Comparison of ENCODE assay signal across 8 cellular contexts in genomic region chr9:69758001-69758730, GRCh38. TPM values are rescaled to one million over a fixed set of nuclear protein-coding genes. Genes with fewer than 3 reads are reported as not detected.
DNase-seq lines count a peak whose midpoint lies in the region; ATAC-seq, FAIRE-seq and TF ChIP-seq lines count a peak whose summit lies in the region.

No MANE protein-coding gene starts in this region.

- peak; percentile 84 for FAIRE-seq in D721Med (lab: Jason Lieb, UNC)

- peak overlapping the region; percentile 96 for H3K4me3 Mint-ChIP-seq in activated naive CD8-positive, alpha-beta T cell treated with anti-CD3 and anti-CD28 coated beads, Interleukin-2, amount 10 ng/mL, durations not matched to agents 7 days and 5 days

- H3K4me1 Mint-ChIP-seq in activated naive CD8-positive, alpha-beta T cell treated with anti-CD3 and anti-CD28 coated beads, Interleukin-2, amount 10 ng/mL, durations not matched to agents 7 days and 5 days: peaks cover 20% of the 10 kb centered on the region

- H3K4me1 ChIP-seq in lower lobe of right lung: peaks cover 27% of the 10 kb centered on the region

- no peaks in the 10 kb centered on the region for H3K27me3 Mint-ChIP-seq in activated naive CD8-positive, alpha-beta T cell treated with anti-CD3 and anti-CD28 coated beads, Interleukin-2, amount 10 ng/mL, durations not matched to agents 7 days and 5 days

- intact Hi-C loops in lower lobe of right lung (cut with DNase I): no loop called here

- no peak overlapping the region for H3K27ac ChIP-seq in lower lobe of right lung

- ATAC-seq in activated naive CD8-positive, alpha-beta T cell treated with anti-CD3 and anti-CD28 coated beads, Interleukin-2, amount 10 ng/mL, durations not matched to agents 7 days and 5 days (ENCODE audit: low read depth): no peak
- no peak for ATAC-seq in lower lobe of right lung
- ATAC-seq in HG03354 (IDR thresholded peaks at IDR 0.05; ENCODE audit: poor library complexity, severe bottlenecking, unreplicated experiment): no peak
- ATAC-seq in HG03565 (IDR thresholded peaks at IDR 0.05; ENCODE audit: unreplicated experiment): no peak

- H3K9me3 Mint-ChIP-seq in activated naive CD8-positive, alpha-beta T cell treated with anti-CD3 and anti-CD28 coated beads, Interleukin-2, amount 10 ng/mL, durations not matched to agents 7 days and 5 days: no peaks in the 10 kb centered on the region

- H3K36me3 ChIP-seq in lower lobe of right lung: no peaks in the 10 kb centered on the region

- H3K9me3 ChIP-seq in lower lobe of right lung: no peaks in the 10 kb centered on the region

- H3K27me3 ChIP-seq in lower lobe of right lung (ENCODE audit: low read depth): no peaks in the 10 kb centered on the region

- DNase-seq in D721Med (ENCODE audit: insufficient read length, low spot score) (no peak), LNCaP clone FGC (ENCODE audit: low read depth) (no peak), lower lobe of right lung (no peak), UCSD-AML1 (lab: John Stamatoyannopoulos, UW; ENCODE audit: unreplicated experiment) (no peak), inferior parietal cortex (ENCODE audit: extremely low spot score) (no peak)
- DNase-seq in activated naive CD8-positive, alpha-beta T cell treated with anti-CD3 and anti-CD28 coated beads, Interleukin-2, amount 10 ng/mL, durations not matched to agents 7 days and 5 days: no peak

- H3K36me3 Mint-ChIP-seq in activated naive CD8-positive, alpha-beta T cell treated with anti-CD3 and anti-CD28 coated beads, Interleukin-2, amount 10 ng/mL, durations not matched to agents 7 days and 5 days: peaks cover 12% of the 10 kb centered on the region

- peak overlapping the region; percentile 70 for H3K4me3 ChIP-seq in LNCaP clone FGC (ENCODE audit: low read depth, low read length)
- H3K4me3 ChIP-seq in lower lobe of right lung: peak overlapping the region; percentile 85

- TF ChIP-seq CTCF in D721Med (IDR thresholded peaks at IDR 0.05; ENCODE audit: insufficient read depth, missing control alignments) (no peak), LNCaP clone FGC (IDR thresholded peaks at IDR 0.05; ENCODE audit: control insufficient read depth, extremely low read depth, insufficient read depth) (no peak), lower lobe of right lung (IDR thresholded peaks at IDR 0.05) (no peak)

- POLR2A ChIA-PET in activated naive CD8-positive, alpha-beta T cell treated with anti-CD3 and anti-CD28 coated beads, Interleukin-2, amount 10 ng/mL, durations not matched to agents 7 days and 5 days (lab: Charles Lee): interaction anchor here (0.8 to 1.4 kb wide), 2 partner anchors 12 to 85 kb away, joined by 3 to 9 read pairs; no protein-coding TSS in a partner anchor

- peak overlapping the region; percentile 28 for H3K27ac Mint-ChIP-seq in activated naive CD8-positive, alpha-beta T cell treated with anti-CD3 and anti-CD28 coated beads, Interleukin-2, amount 10 ng/mL, durations not matched to agents 7 days and 5 days

RNA-seq across cellular contexts. Expression of gene PTAR1, which starts 1.6 kb away (rescaled TPM):
- 10 to 100 TPM; 68.4 to 69.6 TPM for total RNA-seq in activated naive CD8-positive, alpha-beta T cell treated with anti-CD3 and anti-CD28 coated beads, Interleukin-2, amount 10 ng/mL, durations not matched to agents 7 days and 5 days
- 46.4 TPM for total RNA-seq in lower lobe of right lung
